Comparison of ENCODE assay signal across 12 cellular contexts in genomic region chr1:23366598-23366997, GRCh38. TPM values are rescaled to one million over a fixed set of nuclear protein-coding genes. Genes with fewer than 3 reads are reported as not detected.
DNase-seq lines count a peak whose midpoint lies in the region; ATAC-seq and TF ChIP-seq lines count a peak whose summit lies in the region.
"Had no signal": no experiment of that assay in that cellular context is flagged by ENCODE, and none has a peak within 500 bp of the region (broad histone marks: within the 10 kb centered on the region; RNA-seq: fewer than 3 reads in every experiment).

No MANE protein-coding gene starts in this region.

- H3K9me3 Mint-ChIP-seq in CD4-positive, alpha-beta T cell = peaks cover 6% of the 10 kb centered on the region
- H3K9me3 Mint-ChIP-seq in naive thymus-derived CD8-positive, alpha-beta T cell = peaks cover 0 to 30% (median 11%) of the 10 kb centered on the region in 9 donors

- no TSS peak for BruUV-seq in mammary epithelial cell (replicated peaks; lab: Mats Ljungman, UMichigan)

- WGBS in mammary epithelial cell (ENCODE audit: low coverage, missing lambda C conversion rate) = 3% methylated on average over 5 of the region's 5 CpGs

- no peaks in the 10 kb centered on the region for H3K27me3 Mint-ChIP-seq in CD4-positive, alpha-beta T cell
- H3K27me3 Mint-ChIP-seq in naive thymus-derived CD8-positive, alpha-beta T cell = no peaks in the 10 kb centered on the region

- no peaks in the 10 kb centered on the region for H4K20me1 ChIP-seq in OCI-LY1 (ENCODE audit: insufficient read depth, low read length)
- no peaks in the 10 kb centered on the region for H4K20me1 ChIP-seq in mammary epithelial cell (ENCODE audit: insufficient read depth, low read length)

- H3K9me2 ChIP-seq in OCI-LY1 (ENCODE audit: low read depth, low read length) = no peaks in the 10 kb centered on the region

- H3K4me3 ChIP-seq in OCI-LY1 (ENCODE audit: low read depth, low read length, poor library complexity, severe bottlenecking) (peak overlapping the region; percentile 77), mammary epithelial cell (replicated peaks in 1 of 3; ENCODE audit: insufficient read depth in 1 of 3, low read depth in 2 of 3, low read length in 3 of 3) (peak overlapping the region; percentile 55 to 79 (median 71))

- no peak overlapping the region for H3K27ac ChIP-seq in CD4-positive, alpha-beta T cell (ENCODE audit: low read depth, low read length)
- H3K27ac ChIP-seq in OCI-LY1 (ENCODE audit: low read depth, low read length, poor library complexity, severe bottlenecking) (no peak overlapping the region), mammary epithelial cell (ENCODE audit: insufficient read depth, low read depth, low read length) (peak overlapping the region; percentile 86)

- H3K27me3 ChIP-seq in CD4-positive, alpha-beta T cell (ENCODE audit: control insufficient read depth, insufficient read depth, low read length) = no peaks in the 10 kb centered on the region
- H3K27me3 ChIP-seq in OCI-LY1 (ENCODE audit: insufficient read depth, low read length) (no peaks in the 10 kb centered on the region), mammary epithelial cell (ENCODE audit: insufficient read depth, low read length) (no peaks in the 10 kb centered on the region)
- H3K27me3 ChIP-seq: left lung, sigmoid colon had no signal

- no peak for ATAC-seq in CD4-positive, alpha-beta T cell (ENCODE audit: poor library complexity)
- no peak for ATAC-seq in naive thymus-derived CD8-positive, alpha-beta T cell
- ATAC-seq in GM21717 (IDR thresholded peaks at IDR 0.05; ENCODE audit: unreplicated experiment) = no peak
- no peak for ATAC-seq in GM19023 (IDR thresholded peaks at IDR 0.05; ENCODE audit: unreplicated experiment)
- ATAC-seq: left lung had no signal

- peak overlapping the region; percentile 95 for H3K27ac Mint-ChIP-seq in CD4-positive, alpha-beta T cell
- peak overlapping the region in 6 of 10 donors; percentile 38 to 99 (median 55) for H3K27ac Mint-ChIP-seq in naive thymus-derived CD8-positive, alpha-beta T cell

- H3K4me1 ChIP-seq in OCI-LY1 (ENCODE audit: insufficient read depth, low read length, severe bottlenecking) (peaks cover 24% of the 10 kb centered on the region), mammary epithelial cell (ENCODE audit: insufficient read depth, low read length) (peaks cover 35% of the 10 kb centered on the region)

- H3K4me3 Mint-ChIP-seq in CD4-positive, alpha-beta T cell = peak overlapping the region; percentile 100
- peak overlapping the region; percentile 97 to 100 (median 99) for H3K4me3 Mint-ChIP-seq in naive thymus-derived CD8-positive, alpha-beta T cell

- H3K9ac ChIP-seq in OCI-LY1 (ENCODE audit: low read length) = no peak overlapping the region
- peak overlapping the region; percentile 87 for H3K9ac ChIP-seq in mammary epithelial cell (ENCODE audit: insufficient read depth, low read length)

- no peaks in the 10 kb centered on the region for H3K79me2 ChIP-seq in OCI-LY1 (ENCODE audit: insufficient read depth, low read length)
- peaks cover 68% of the 10 kb centered on the region for H3K79me2 ChIP-seq in mammary epithelial cell (ENCODE audit: insufficient read depth, low read length)

- CTCF ChIA-PET in CD4-positive, alpha-beta T cell (lab: Charles Lee) = interaction anchor here (0.6 to 1.6 kb wide), 2 partner anchors 22 to 107 kb away, joined by 4 to 6 read pairs; partner anchors contain the start of gene HNRNPR
- CTCF ChIA-PET in mammary epithelial cell (lab: Charles Lee; ENCODE audit: low non-redundant PET) = no interaction called here

- peaks cover 44% of the 10 kb centered on the region for H3K36me3 ChIP-seq in OCI-LY1 (ENCODE audit: insufficient read depth, low read length)
- H3K36me3 ChIP-seq in mammary epithelial cell (ENCODE audit: insufficient read depth, low read length) = peaks cover 13% of the 10 kb centered on the region

- TF ChIP-seq CTCF in CD4-positive, alpha-beta T cell (IDR thresholded peaks at IDR 0.05) = no peak
- TF ChIP-seq CTCF in OCI-LY1 (IDR thresholded peaks at IDR 0.05; ENCODE audit: low read length) = no peak
- no peak for TF ChIP-seq CTCF in mammary epithelial cell (conservative IDR thresholded peaks at IDR 0.05 in 1 of 2, IDR thresholded peaks at IDR 0.05 in 1 of 2; ENCODE audit: extremely low read depth in 1 of 2, insufficient read depth in 1 of 2, low read depth in 1 of 2, low read length in 2 of 2)

- no peaks in the 10 kb centered on the region for H3F3A ChIP-seq in OCI-LY1 (ENCODE audit: insufficient read depth, low read length)

- in situ Hi-C loops in mammary epithelial cell (cut with MboI; ENCODE audit: low sequenced_read_pairs in 2 of 2) = no loop called here

- H2AFZ ChIP-seq in OCI-LY1 (ENCODE audit: low read length) (no peak overlapping the region), mammary epithelial cell (ENCODE audit: low read depth, low read length) (no peak overlapping the region)

- no peak for DNase-seq in CD4-positive, alpha-beta T cell
- DNase-seq in mammary epithelial cell = peak; percentile 82
- no peak for DNase-seq in naive thymus-derived CD8-positive, alpha-beta T cell
- no peak for DNase-seq in NCI-H345 (lab: John Stamatoyannopoulos, UW)
- DNase-seq in NK-92 treated with Interleukin-12 subunit alpha and Interleukin-12 subunit beta, amount 100 ng/mL, for 24 hours (lab: John Stamatoyannopoulos, UW) = no peak
- DNase-seq: anterior cingulate cortex, foreskin melanocyte, left lung, sigmoid colon had no signal

- H3K36me3 Mint-ChIP-seq in CD4-positive, alpha-beta T cell (ENCODE audit: low read depth) = peaks cover 64% of the 10 kb centered on the region
- peaks cover 16 to 40% (median 35%) of the 10 kb centered on the region in 3 donors for H3K36me3 Mint-ChIP-seq in naive thymus-derived CD8-positive, alpha-beta T cell

- intact Hi-C loops in CD4-positive, alpha-beta T cell (cut with DNase I, micrococcal nuclease) = loop anchor here (5.0 to 10.0 kb wide), 6 partner anchors 168 to 1276 kb away; partner anchors contain the start of genes E2F2 (in 1 of the 2), GALE (in 1 of the 2), LUZP1 (in 1 of the 2) and RPL11 (in 1 of the 2)
- intact Hi-C loops in mammary epithelial cell (cut with micrococcal nuclease) = loop anchor here (5.0 kb wide), 2 partner anchors 116 to 226 kb away; partner anchors contain the start of gene ASAP3

- H3K4me1 Mint-ChIP-seq in CD4-positive, alpha-beta T cell (ENCODE audit: low read depth) = peaks cover 43% of the 10 kb centered on the region
- peaks cover 22 to 46% (median 39%) of the 10 kb centered on the region in 4 donors for H3K4me1 Mint-ChIP-seq in naive thymus-derived CD8-positive, alpha-beta T cell

- H3K4me2 ChIP-seq in OCI-LY1 (ENCODE audit: low read length) = peak overlapping the region; percentile 89; the same call in 1 of the 2 replicates
- H3K4me2 ChIP-seq in mammary epithelial cell (ENCODE audit: insufficient read depth, low read depth, low read length) = peak overlapping the region; percentile 91

- POLR2A ChIA-PET in CD4-positive, alpha-beta T cell (lab: Charles Lee) = interaction anchor here (1.5 to 2.2 kb wide), 2 partner anchors 19 to 22 kb away, joined by 4 to 15 read pairs; partner anchors contain the start of gene HNRNPR
- POLR2A ChIA-PET in naive thymus-derived CD8-positive, alpha-beta T cell (lab: Charles Lee) = interaction anchor here (5.0 kb wide), 1 partner anchor 21 kb away, joined by 86 read pairs; the partner anchor contains the start of gene HNRNPR

- dilution Hi-C loops in mammary epithelial cell (cut with HindIII; ENCODE audit: low sequenced_read_pairs) = no loop called here

- peaks cover 23% of the 10 kb centered on the region for H3K9me3 ChIP-seq in CD4-positive, alpha-beta T cell (ENCODE audit: control insufficient read depth, low read length)
- H3K9me3 ChIP-seq in OCI-LY1 (ENCODE audit: low read length) (peaks cover 29% of the 10 kb centered on the region), mammary epithelial cell (replicated peaks; ENCODE audit: insufficient read depth, low read length) (peaks cover 27% of the 10 kb centered on the region)

RNA-seq across cellular contexts. Expression of gene ZNF436, which starts 3.0 kb away (rescaled TPM):
- 1 to 10 TPM; 3.7 to 4.0 TPM for total RNA-seq in CD4-positive, alpha-beta T cell
- total RNA-seq in mammary epithelial cell = 10 to 100 TPM; 12.4 to 24.8 TPM
- 6.3 TPM for polyA plus RNA-seq in mammary epithelial cell
- polyA minus RNA-seq in mammary epithelial cell = 19.7 TPM
- total RNA-seq in naive thymus-derived CD8-positive, alpha-beta T cell = 1 to 10 TPM; 8.5 to 8.9 TPM
- polyA plus RNA-seq in naive thymus-derived CD8-positive, alpha-beta T cell = 1 to 10 TPM; 1.8 to 3.9 (median 2.0) TPM

RNA-seq across cellular contexts. Expression of gene HNRNPR, which starts 22.5 kb away (rescaled TPM):
- 10 to 100 TPM; 92.0 to 93.3 TPM for total RNA-seq in CD4-positive, alpha-beta T cell
- total RNA-seq in mammary epithelial cell = 100 to 1,000 TPM in 1 of 2 donors, 10 to 100 TPM in 1; 35.2 to 133 TPM
- 98.1 TPM for polyA plus RNA-seq in mammary epithelial cell
- 122 TPM for polyA minus RNA-seq in mammary epithelial cell
- total RNA-seq in naive thymus-derived CD8-positive, alpha-beta T cell = 100 to 1,000 TPM; 115 to 120 TPM
- 100 to 1,000 TPM; 182 to 193 (median 184) TPM for polyA plus RNA-seq in naive thymus-derived CD8-positive, alpha-beta T cell

RNA-seq across cellular contexts. Expression of gene TCEA3, which starts 58.0 kb away (rescaled TPM):
- total RNA-seq in CD4-positive, alpha-beta T cell = 10 to 100 TPM; 33.1 to 34.6 TPM
- 1 to 10 TPM in 1 of 2 donors, under 1 TPM in 1; 0.24 to 1.5 TPM for total RNA-seq in mammary epithelial cell
- polyA plus RNA-seq in mammary epithelial cell = 0.56 TPM
- not detected for polyA minus RNA-seq in mammary epithelial cell
- total RNA-seq in naive thymus-derived CD8-positive, alpha-beta T cell = 10 to 100 TPM; 32.4 to 37.7 TPM
- polyA plus RNA-seq in naive thymus-derived CD8-positive, alpha-beta T cell = 10 to 100 TPM; 22.5 to 44.4 (median 30.1) TPM

Comparison
In these comparisons a context has a peak if more than half of its experiments do, and no peak if none do; other contexts are left out.
1. RNA of gene TCEA3, which starts 58.0 kb away (total RNA-seq): 32.4 to 37.7 TPM in naive thymus-derived CD8-positive, alpha-beta T cell and 33.1 to 34.6 TPM in CD4-positive, alpha-beta T cell; 0.24 to 1.5 TPM in mammary epithelial cell; every median in the first group is over 10 times any median in the second.